ENCODE assay signal across 15 cellular contexts in the genomic region with DNA sequence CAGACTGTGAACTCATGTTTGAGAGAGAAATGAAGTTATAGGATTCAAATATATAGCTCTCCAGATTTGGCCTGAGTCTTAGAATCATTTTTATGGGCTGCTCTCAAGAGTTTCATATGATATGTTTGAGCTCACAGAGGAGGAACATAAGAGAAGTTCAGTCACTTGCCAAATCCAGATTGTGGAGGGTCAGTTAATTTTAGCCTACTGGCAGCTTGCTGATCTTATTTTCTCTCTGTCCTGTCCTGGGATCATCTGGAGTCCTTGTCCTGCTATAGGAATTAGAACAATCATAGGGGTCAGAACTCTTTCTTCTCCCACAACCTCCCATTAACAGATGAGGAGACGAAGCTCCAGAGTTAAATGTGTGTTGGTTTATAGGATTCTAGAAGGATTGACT.
DNase-seq lines count a peak whose midpoint lies in the region; ATAC-seq and TF ChIP-seq lines count a peak whose summit lies in the region.
"Had no signal": no experiment of that assay in that cellular context is flagged by ENCODE, and none has a peak within 500 bp of the region (broad histone marks: within the 10 kb centered on the region; RNA-seq: fewer than 3 reads in every experiment).

No MANE protein-coding gene starts in this region.

- no peak overlapping the region for H3K4me3 Mint-ChIP-seq in nephron progenitor cell
- H3K4me3 Mint-ChIP-seq: CD4-positive, CD25-positive, alpha-beta regulatory T cell; HFFc6 had no signal

- H3K4me1 ChIP-seq in esophagus muscularis mucosa, result peaks cover 0 to 4% (median 0%) of the 10 kb centered on the region in 4 donors
- H3K4me1 ChIP-seq in gastrocnemius medialis, result peaks cover 15 to 20% of the 10 kb centered on the region in 2 donors

- peaks cover 0 to 3% (median 0%) of the 10 kb centered on the region in 4 donors for H3K9me3 ChIP-seq in esophagus muscularis mucosa
- H3K9me3 ChIP-seq in gastrocnemius medialis, result no peaks in the 10 kb centered on the region

- DNase-seq in esophagus muscularis mucosa (ENCODE audit: extremely low spot score), result peak; percentile 19
- DNase-seq in left cardiac atrium, result no peak
- peak; percentile 49 for DNase-seq in myocyte (ENCODE audit: low read depth)
- DNase-seq in gastrocnemius medialis, result no peak
- no peak for DNase-seq in nephron progenitor cell
- no peak for DNase-seq in NCI-H2029 treated with DMSO at 0.1 percent for 48 hours (lab: John Stamatoyannopoulos, UW)
- DNase-seq: ACHN; CD4-positive, CD25-positive, alpha-beta regulatory T cell; DMS53; GF-D8; HCEC 1CT; HFFc6 had no signal

- WGBS in esophagus muscularis mucosa, result 100% methylated on average over 1 of the region's 1 CpG

- peaks cover 0 to 6% (median 0%) of the 10 kb centered on the region in 4 donors for H3K27me3 ChIP-seq in esophagus muscularis mucosa
- H3K27me3 ChIP-seq in gastrocnemius medialis, result no peaks in the 10 kb centered on the region
- H3K27me3 ChIP-seq: BLaER1 treated with 17β-estradiol and CSF1 and Interleukin-3, amounts not matched to agents 10 nM and 100 nM had no signal

- H3K36me3 ChIP-seq in esophagus muscularis mucosa (no peaks in the 10 kb centered on the region), gastrocnemius medialis (no peaks in the 10 kb centered on the region)
- H3K36me3 ChIP-seq: BLaER1 treated with 17β-estradiol and CSF1 and Interleukin-3, amounts not matched to agents 10 nM and 100 nM had no signal

- H3K36me3 Mint-ChIP-seq in nephron progenitor cell (ENCODE audit: low read depth), result no peaks in the 10 kb centered on the region

- H3K9me3 Mint-ChIP-seq in nephron progenitor cell, result no peaks in the 10 kb centered on the region
- H3K9me3 Mint-ChIP-seq: HFFc6 had no signal

- no peak overlapping the region for H3K27ac ChIP-seq in esophagus muscularis mucosa (replicated peaks in 1 of 4)
- peak overlapping the region in 3 of 4 donors; percentile 39 to 67 (median 45) for H3K27ac ChIP-seq in gastrocnemius medialis
- H3K27ac ChIP-seq: BLaER1 treated with 17β-estradiol and CSF1 and Interleukin-3, amounts not matched to agents 10 nM and 100 nM had no signal

- peak; percentile 58 to 78 for ATAC-seq in left cardiac atrium
- peak; percentile 75 to 96 for ATAC-seq in gastrocnemius medialis
- no peak for ATAC-seq in HG03139 (IDR thresholded peaks at IDR 0.05; ENCODE audit: unreplicated experiment)
- ATAC-seq: HepG2 had no signal

- intact Hi-C loops in esophagus muscularis mucosa (cut with DNase I) (no loop called here), left cardiac atrium (cut with DNase I) (no loop called here), gastrocnemius medialis (cut with DNase I; ENCODE audit: low total_unique reads) (no loop called here)

- TF ChIP-seq EP300 in esophagus muscularis mucosa (IDR thresholded peaks at IDR 0.05), result no peak

- no peak overlapping the region for H3K27ac Mint-ChIP-seq in nephron progenitor cell
- H3K27ac Mint-ChIP-seq: CD4-positive, CD25-positive, alpha-beta regulatory T cell; HFFc6 had no signal

- TF ChIP-seq CTCF in esophagus muscularis mucosa (IDR thresholded peaks at IDR 0.05), result no peak
- TF ChIP-seq CTCF in gastrocnemius medialis (IDR thresholded peaks at IDR 0.05 in 4 of 5, conservative IDR thresholded peaks at IDR 0.05 in 1 of 5), result no peak
- no peak for TF ChIP-seq CTCF in nephron progenitor cell (IDR thresholded peaks at IDR 0.05)

- H3K4me1 Mint-ChIP-seq in nephron progenitor cell, result peaks cover 25% of the 10 kb centered on the region

- H3K27me3 Mint-ChIP-seq in nephron progenitor cell (ENCODE audit: low read depth, poor library complexity), result peaks cover 16% of the 10 kb centered on the region

- no peak overlapping the region for H3K4me3 ChIP-seq in esophagus muscularis mucosa
- no peak overlapping the region for H3K4me3 ChIP-seq in gastrocnemius medialis
- H3K4me3 ChIP-seq: BLaER1 treated with 17β-estradiol and CSF1 and Interleukin-3, amounts not matched to agents 10 nM and 100 nM had no signal

- in situ Hi-C loops in gastrocnemius medialis (cut with MboI; ENCODE audit: low sequenced_read_pairs in 4 of 4), result no loop called here

- TF ChIP-seq POLR2A in esophagus muscularis mucosa (IDR thresholded peaks at IDR 0.05; ENCODE audit: low read depth), result no peak
- TF ChIP-seq POLR2A in gastrocnemius medialis (IDR thresholded peaks at IDR 0.05), result no peak

Comparison
In these comparisons a context has a peak if more than half of its experiments do, and no peak if none do; other contexts are left out.
1. DNase-seq: peak in esophagus muscularis mucosa (single experiment) and myocyte (single experiment); none in left cardiac atrium (single experiment), gastrocnemius medialis (0 of 2), nephron progenitor cell (single experiment) and NCI-H2029 treated with DMSO at 0.1 percent for 48 hours (single experiment).
2. H3K27ac ChIP-seq: peak in gastrocnemius medialis (3 of 4); none in esophagus muscularis mucosa (0 of 4).